13 cellular contexts compared by ENCODE assay signal in genomic region chr2:238908960-238909951, GRCh38.
A peak's percentile ranks its signal among the peaks of the same experiment; 100 is the strongest.
DNase-seq lines count a peak whose midpoint lies in the region; ATAC-seq, FAIRE-seq and TF ChIP-seq lines count a peak whose summit lies in the region.
"Had no signal": no experiment of that assay in that cellular context is flagged by ENCODE, and none has a peak within 500 bp of the region (broad histone marks: within the 10 kb centered on the region; RNA-seq: fewer than 3 reads in every experiment).

No MANE protein-coding gene starts in this region.

- no peak overlapping the region for H2AK5ac ChIP-seq in H9 (ENCODE audit: insufficient read length, low read length)

- intact Hi-C loops in gastrocnemius medialis (cut with DNase I; ENCODE audit: low total_unique reads), result no loop called here

- H3T11ph ChIP-seq in H9 (ENCODE audit: low read length), result no peak overlapping the region

- no peaks in the 10 kb centered on the region for H3K4me1 ChIP-seq in H9 (ENCODE audit: insufficient read depth, low read length)
- H3K4me1 ChIP-seq in keratinocyte (ENCODE audit: control insufficient read depth, extremely low read depth, insufficient read depth, low read length), result peaks cover 2% of the 10 kb centered on the region
- no peaks in the 10 kb centered on the region for H3K4me1 ChIP-seq in gastrocnemius medialis

- no peaks in the 10 kb centered on the region for H3K23me2 ChIP-seq in H9 (ENCODE audit: insufficient read length, low read depth, low read length, poor library complexity, severe bottlenecking)

- H3K9me3 Mint-ChIP-seq in H9, result peaks cover 0 to 3% of the 10 kb centered on the region in 2 experiments; a peak in 2 of 5 replicates

- no peak overlapping the region for H3K27ac Mint-ChIP-seq in H9
- H3K27ac Mint-ChIP-seq: T-helper 1 cell treated with Interleukin-12 subunit alpha and Interleukin-12 subunit beta and Interleukin-4 antibody, amounts not matched to agents 30 μg/mL and 1 μg/mL, for 36 hours had no signal

- peaks cover 3% of the 10 kb centered on the region for H4K20me1 ChIP-seq in H9 (ENCODE audit: control insufficient read depth, insufficient read depth, insufficient read length)
- H4K20me1 ChIP-seq in keratinocyte (ENCODE audit: control insufficient read depth, extremely low read depth, insufficient read depth, low read length), result no peaks in the 10 kb centered on the region

- H4K5ac ChIP-seq in H9 (ENCODE audit: insufficient read length, low read depth, low read length), result no peak overlapping the region

- TF ChIP-seq CTCF in H9 (conservative IDR thresholded peaks at IDR 0.05), result no peak
- no peak for TF ChIP-seq CTCF in keratinocyte (optimal IDR thresholded peaks at IDR 0.05 in 1 of 3, IDR thresholded peaks at IDR 0.05 in 1 of 3, conservative IDR thresholded peaks at IDR 0.05 in 1 of 3; ENCODE audit: extremely low read depth in 1 of 3, insufficient read depth in 2 of 3, low read length in 3 of 3)
- TF ChIP-seq CTCF in gastrocnemius medialis (IDR thresholded peaks at IDR 0.05 in 4 of 5, conservative IDR thresholded peaks at IDR 0.05 in 1 of 5), result no peak

- no peak overlapping the region for H4K91ac ChIP-seq in H9 (ENCODE audit: insufficient read length, low read depth, low read length)

- no peak overlapping the region for H3K14ac ChIP-seq in H9 (ENCODE audit: insufficient read depth, low read length)

- H3K79me2 ChIP-seq in H9 (ENCODE audit: insufficient read depth, low read length) (no peaks in the 10 kb centered on the region), keratinocyte (ENCODE audit: control insufficient read depth, insufficient read depth, low read length) (no peaks in the 10 kb centered on the region)

- no peak overlapping the region for H3K4me3 ChIP-seq in keratinocyte (ENCODE audit: control insufficient read depth in 2 of 3, extremely low read depth in 1 of 3, insufficient read depth in 2 of 3, low read depth in 1 of 3, low read length in 3 of 3)
- H3K4me3 ChIP-seq in gastrocnemius medialis, result no peak overlapping the region
- H3K4me3 ChIP-seq: skin epidermis had no signal

- no peak overlapping the region for H3K56ac ChIP-seq in H9 (ENCODE audit: insufficient read length, low read depth, low read length)

- H3K4me2 ChIP-seq in H9 (ENCODE audit: insufficient read depth, insufficient read length, low read length) (no peak overlapping the region), keratinocyte (ENCODE audit: control insufficient read depth, extremely low read depth, insufficient read depth, low read depth, low read length) (no peak overlapping the region)
- H3K4me2 ChIP-seq: KMS-11 had no signal

- peak; percentile 29 to 46 for ATAC-seq in gastrocnemius medialis
- ATAC-seq in GM21360 (IDR thresholded peaks at IDR 0.05; ENCODE audit: unreplicated experiment), result no peak

- H3K23ac ChIP-seq in H9 (ENCODE audit: insufficient read length, low read depth, low read length), result no peak overlapping the region

- dilution Hi-C loops in keratinocyte (cut with MboI; ENCODE audit: extremely low pct_ligation_motif_present, low sequenced_read_pairs), result no loop called here

- H3K27ac ChIP-seq in H9 (ENCODE audit: insufficient read length, low read depth, low read length) (no peak overlapping the region), keratinocyte (ENCODE audit: control insufficient read depth, insufficient read depth, low read length) (no peak overlapping the region), gastrocnemius medialis (no peak overlapping the region)
- H3K27ac ChIP-seq: KMS-11 had no signal

- peaks cover 0 to 8% of the 10 kb centered on the region in 2 experiments; a peak in 2 of 4 replicates for H3K4me1 Mint-ChIP-seq in H9

- TF ChIP-seq POLR2A in gastrocnemius medialis (IDR thresholded peaks at IDR 0.05), result no peak

- FAIRE-seq in keratinocyte (lab: Jason Lieb, UNC), result no peak

- H3K36me3 ChIP-seq in keratinocyte (ENCODE audit: control insufficient read depth in 2 of 2, extremely low read depth in 1 of 2, insufficient read depth in 2 of 2, low read length in 2 of 2) (no peaks in the 10 kb centered on the region), gastrocnemius medialis (no peaks in the 10 kb centered on the region)

- H3K9me1 ChIP-seq in keratinocyte (ENCODE audit: control insufficient read depth, extremely low read depth, insufficient read depth, low read length), result no peaks in the 10 kb centered on the region

- peak overlapping the region; percentile 6 for H4K8ac ChIP-seq in H9 (replicated peaks; ENCODE audit: insufficient read length, low read depth, low read length)

- no peak overlapping the region for H2BK20ac ChIP-seq in H9 (ENCODE audit: low read depth, low read length, poor library complexity, severe bottlenecking)

- H3K79me1 ChIP-seq in H9 (ENCODE audit: insufficient read depth, low read depth, low read length, poor library complexity, severe bottlenecking), result no peaks in the 10 kb centered on the region

- no peak overlapping the region for H2BK12ac ChIP-seq in H9 (ENCODE audit: insufficient read length, low read depth, low read length)

- H3K4me3 Mint-ChIP-seq in H9, result no peak overlapping the region
- H3K4me3 Mint-ChIP-seq: T-helper 1 cell treated with Interleukin-12 subunit alpha and Interleukin-12 subunit beta and Interleukin-4 antibody, amounts not matched to agents 30 μg/mL and 1 μg/mL, for 36 hours had no signal

- no peak overlapping the region for H2AFZ ChIP-seq in H9 (ENCODE audit: low read length)
- no peak overlapping the region for H2AFZ ChIP-seq in keratinocyte (ENCODE audit: control insufficient read depth, low read length)

- no peak overlapping the region for H2BK15ac ChIP-seq in H9 (ENCODE audit: low read depth, low read length)

- H3K27me3 ChIP-seq in H9 (ENCODE audit: insufficient read depth, low read length), result no peaks in the 10 kb centered on the region
- H3K27me3 ChIP-seq in keratinocyte (ENCODE audit: control insufficient read depth, extremely low read depth, insufficient read depth, low read length), result peaks cover 3% of the 10 kb centered on the region
- H3K27me3 ChIP-seq in gastrocnemius medialis, result peaks cover 0 to 11% (median 0%) of the 10 kb centered on the region in 3 donors

- peaks cover 0 to 3% (median 0%) of the 10 kb centered on the region in 3 experiments; a peak in 1 of 7 replicates for H3K36me3 Mint-ChIP-seq in H9 (ENCODE audit: insufficient read depth in 1 of 3, low read depth in 3 of 3)

- no peak overlapping the region for H2BK5ac ChIP-seq in H9 (ENCODE audit: insufficient read length, low read length)

- H3K4ac ChIP-seq in H9 (ENCODE audit: low read depth, low read length), result no peak overlapping the region

- 100% methylated on average over 3 of the region's 43 CpGs for WGBS in H9 (ENCODE audit: extremely low coverage, insufficient read length, low lambda C conversion rate)

- no peak overlapping the region for H3K18ac ChIP-seq in H9 (ENCODE audit: insufficient read length, low read depth, low read length)

- in situ Hi-C loops in gastrocnemius medialis (cut with MboI; ENCODE audit: low sequenced_read_pairs in 4 of 4), result no loop called here

- H3K9me3 ChIP-seq in H9 (ENCODE audit: control insufficient read depth, low read depth, low read length), result no peaks in the 10 kb centered on the region
- no peaks in the 10 kb centered on the region for H3K9me3 ChIP-seq in keratinocyte (ENCODE audit: control insufficient read depth, low read depth, low read length)
- no peaks in the 10 kb centered on the region for H3K9me3 ChIP-seq in gastrocnemius medialis

- H3K9ac ChIP-seq in H9 (ENCODE audit: extremely low read depth, insufficient read length, low read length) (no peak overlapping the region), keratinocyte (ENCODE audit: control insufficient read depth, extremely low read depth, insufficient read depth, low read length) (no peak overlapping the region)
- H3K9ac ChIP-seq: KMS-11 had no signal

- DNase-seq in H9, result no peak
- peak; percentile 17 to 25 for DNase-seq in dermis microvascular lymphatic vessel endothelial cell (ENCODE audit: low read depth in 2 of 2)
- DNase-seq in keratinocyte (ENCODE audit: low read depth, low spot score), result peak; percentile 57
- no peak for DNase-seq in gastrocnemius medialis
- no peak for DNase-seq in superior temporal gyrus (ENCODE audit: extremely low spot score)
- no peak for DNase-seq in AG08396 (ENCODE audit: low spot score)
- no peak for DNase-seq in NCI-H2196 treated with DMSO at 0.1 percent for 48 hours (lab: John Stamatoyannopoulos, UW; ENCODE audit: unreplicated experiment)
- DNase-seq: central memory CD4-positive, alpha-beta T cell; NCI-H524 treated with DMSO at 0.1 percent for 48 hours had no signal

- no peak overlapping the region for H2BK120ac ChIP-seq in H9 (ENCODE audit: low read depth, low read length, poor library complexity, severe bottlenecking)

- no peaks in the 10 kb centered on the region; the same call in 1 of the 2 replicates for H3K27me3 Mint-ChIP-seq in H9 (ENCODE audit: low read depth)

Comparison
In these comparisons a context has a peak if more than half of its experiments do, and no peak if none do; other contexts are left out.
1. DNase-seq: peak in dermis microvascular lymphatic vessel endothelial cell (2 of 2) and keratinocyte (single experiment); none in H9 (single experiment), gastrocnemius medialis (0 of 2), superior temporal gyrus (single experiment), AG08396 (single experiment) and NCI-H2196 treated with DMSO at 0.1 percent for 48 hours (single experiment).